ENCODE assay signal across 19 cellular contexts in genomic region chr15:43930556-43930955, GRCh38.
A peak's percentile ranks its signal among the peaks of the same experiment; 100 is the strongest.
DNase-seq lines count a peak whose midpoint lies in the region; ATAC-seq, FAIRE-seq and TF ChIP-seq lines count a peak whose summit lies in the region.
"Had no signal": no experiment of that assay in that cellular context is flagged by ENCODE, and none has a peak within 500 bp of the region (broad histone marks: within the 10 kb centered on the region; RNA-seq: fewer than 3 reads in every experiment).

No MANE protein-coding gene starts in this region.

- no peak overlapping the region for H3K4me3 ChIP-seq in HEK293 (ENCODE audit: low read depth, low read length)
- H3K4me3 ChIP-seq in right cardiac atrium (ENCODE audit: low read length): no peak overlapping the region
- H3K4me3 ChIP-seq in suprapubic skin: no peak overlapping the region
- H3K4me3 ChIP-seq in HepG2 (replicated peaks in 1 of 3; ENCODE audit: insufficient read depth in 1 of 3, low read depth in 2 of 3, low read length in 3 of 3): no peak overlapping the region
- H3K4me3 ChIP-seq: ascending aorta, smooth muscle cell had no signal

- no peak for TF ChIP-seq EP300 in suprapubic skin (IDR thresholded peaks at IDR 0.05)
- no peak for TF ChIP-seq EP300 in HepG2 (IDR thresholded peaks at IDR 0.05; ENCODE audit: low read depth in 2 of 2, low read length in 2 of 2)
- TF ChIP-seq EP300 in HepG2 (CRISPR knock-in tag; IDR thresholded peaks at IDR 0.05; ENCODE audit: borderline replicate concordance): no peak

- no peaks in the 10 kb centered on the region for H3K27me3 Mint-ChIP-seq in WTC11 (ENCODE audit: low read depth)

- TF ChIP-seq RAD21 in HepG2 (CRISPR knock-in tag; IDR thresholded peaks at IDR 0.05): no peak

- H3K9ac ChIP-seq in HepG2 (ENCODE audit: insufficient read depth, low read depth, low read length): no peak overlapping the region

- POLR2A ChIA-PET in HEK293 (lab: Yijun Ruan, JAX) (no interaction called here), WTC11 (lab: Charles Lee) (no interaction called here), HepG2 (lab: Yijun Ruan, JAX) (no interaction called here)

- no peak for DNase-seq in WTC11 (ENCODE audit: low spot score)
- DNase-seq in right cardiac atrium: no peak
- no peak for DNase-seq in suprapubic skin (ENCODE audit: low spot score in 2 of 2)
- no peak for DNase-seq in AML-193 (lab: John Stamatoyannopoulos, UW)
- DNase-seq in globus pallidus (ENCODE audit: low spot score): no peak
- no peak for DNase-seq in HepG2 (ENCODE audit: low spot score)
- DNase-seq: dermis blood vessel endothelial cell; GF-D8; islet precursor cell; NCI-H1694; posterior cingulate gyrus; stimulated activated naive CD4-positive, alpha-beta T cell had no signal

- H4K20me1 ChIP-seq in HepG2 (ENCODE audit: insufficient read depth, low read length): no peaks in the 10 kb centered on the region

- H3K4me1 Mint-ChIP-seq in WTC11: peaks cover 81% of the 10 kb centered on the region

- ATAC-seq in WTC11: no peak
- ATAC-seq in right cardiac atrium: peak; percentile 31 to 49
- no peak for ATAC-seq in HepG2

- no peaks in the 10 kb centered on the region for H3K36me3 ChIP-seq in HEK293 (ENCODE audit: control insufficient read depth in 2 of 2, insufficient read depth in 1 of 2, low read length in 2 of 2)
- no peaks in the 10 kb centered on the region for H3K36me3 ChIP-seq in suprapubic skin
- no peaks in the 10 kb centered on the region for H3K36me3 ChIP-seq in HepG2 (replicated peaks in 1 of 2; ENCODE audit: control insufficient read depth in 1 of 2, insufficient read depth in 2 of 2, low read length in 2 of 2)
- H3K36me3 ChIP-seq: ascending aorta, WERI-Rb-1 had no signal

- no peak for FAIRE-seq in HepG2 (lab: Jason Lieb, UNC)
- FAIRE-seq: GM19239, RCC 7860 had no signal

- H3K36me3 Mint-ChIP-seq in WTC11: no peaks in the 10 kb centered on the region

- no peak for TF ChIP-seq CTCF in C4-2B (conservative IDR thresholded peaks at IDR 0.05)
- TF ChIP-seq CTCF in HEK293 (tag by site-specific recombination; IDR thresholded peaks at IDR 0.05): no peak
- no peak for TF ChIP-seq CTCF in WTC11 (IDR thresholded peaks at IDR 0.05)
- TF ChIP-seq CTCF in suprapubic skin (IDR thresholded peaks at IDR 0.05): no peak
- no peak for TF ChIP-seq CTCF in HepG2 (CRISPR knock-in tag; IDR thresholded peaks at IDR 0.05)

- CTCF ChIA-PET in HEK293 (lab: Yijun Ruan, JAX): interaction anchor here (0.8 kb wide), 1 partner anchor 26 kb away, joined by 3 read pairs; no protein-coding TSS in a partner anchor
- CTCF ChIA-PET in WTC11 (lab: Charles Lee): interaction anchor here (0.8 to 5.4 kb wide), 6 partner anchors 9 to 313 kb away, joined by 3 to 84 read pairs (median 12); no protein-coding TSS in a partner anchor
- CTCF ChIA-PET in HepG2 (lab: Yijun Ruan, JAX; ENCODE audit: low intra/inter-chr PET ratio, low total read pairs): no interaction called here

- peaks cover 11% of the 10 kb centered on the region; the same call in 1 of the 2 replicates for H3K4me1 ChIP-seq in HEK293 (ENCODE audit: control insufficient read depth, insufficient read depth, low read length)
- no peaks in the 10 kb centered on the region for H3K4me1 ChIP-seq in right cardiac atrium (ENCODE audit: control insufficient read depth, insufficient read depth, low read length)
- H3K4me1 ChIP-seq in suprapubic skin: peaks cover 8% of the 10 kb centered on the region
- H3K4me1 ChIP-seq in HepG2 (ENCODE audit: insufficient read depth, low read length): no peaks in the 10 kb centered on the region
- H3K4me1 ChIP-seq: ascending aorta had no signal

- H3K9me3 ChIP-seq in HEK293 (ENCODE audit: control insufficient read depth, insufficient read depth, low read depth, low read length) (no peaks in the 10 kb centered on the region), right cardiac atrium (ENCODE audit: control insufficient read depth, low read length) (no peaks in the 10 kb centered on the region), suprapubic skin (no peaks in the 10 kb centered on the region), HepG2 (ENCODE audit: low read length) (no peaks in the 10 kb centered on the region)
- H3K9me3 ChIP-seq: ascending aorta had no signal

- H3K27ac ChIP-seq in C4-2B: peak overlapping the region; percentile 59
- peak overlapping the region; percentile 20; the same call in 1 of the 2 replicates for H3K27ac ChIP-seq in HEK293 (ENCODE audit: extremely low read depth, low read depth, low read length)
- no peak overlapping the region for H3K27ac ChIP-seq in right cardiac atrium (ENCODE audit: low read length)
- no peak overlapping the region for H3K27ac ChIP-seq in suprapubic skin
- H3K27ac ChIP-seq in HepG2 (ENCODE audit: extremely low read length, insufficient read depth, low read length): no peak overlapping the region
- H3K27ac ChIP-seq: ascending aorta had no signal

- 81% methylated on average over 5 of the region's 5 CpGs for WGBS in right cardiac atrium
- WGBS in suprapubic skin: 85% methylated on average over 5 of the region's 5 CpGs
- WGBS in HepG2 (ENCODE audit: low lambda C conversion rate): 71% methylated on average over 5 of the region's 5 CpGs

- no peak overlapping the region for H3K4me3 Mint-ChIP-seq in WTC11

- no peaks in the 10 kb centered on the region for H3K79me2 ChIP-seq in HepG2 (ENCODE audit: insufficient read depth, low read length)

- H3K27ac Mint-ChIP-seq in WTC11: peak overlapping the region; percentile 54

- intact Hi-C loops in right cardiac atrium (cut with DNase I): no loop called here
- intact Hi-C loops in HepG2 (cut with micrococcal nuclease; ENCODE audit: unreplicated experiment): no loop called here

- no peak for TF ChIP-seq POLR2A in suprapubic skin (IDR thresholded peaks at IDR 0.05)
- no peak for TF ChIP-seq POLR2A in HepG2 (IDR thresholded peaks at IDR 0.05; ENCODE audit: insufficient read depth in 1 of 2, low read depth in 2 of 2, low read length in 2 of 2)

- H3K27me3 ChIP-seq in right cardiac atrium (ENCODE audit: control insufficient read depth, insufficient read depth): no peaks in the 10 kb centered on the region
- no peaks in the 10 kb centered on the region for H3K27me3 ChIP-seq in suprapubic skin
- peaks cover 0 to 10% of the 10 kb centered on the region in 2 experiments; a peak in 2 of 5 replicates for H3K27me3 ChIP-seq in HepG2 (ENCODE audit: control insufficient read depth in 1 of 2, insufficient read depth in 2 of 2, low read length in 2 of 2)
- H3K27me3 ChIP-seq: ascending aorta had no signal

- no TSS peak for BruUV-seq in HepG2 (replicated peaks; lab: Mats Ljungman, UMichigan)

- in situ Hi-C loops in HepG2 (cut with HindIII; ENCODE audit: extremely low pct_ligation_motif_present, low pct_unique_long_range_greater_than_20kb): no loop called here

- H2AFZ ChIP-seq in HepG2 (ENCODE audit: low read length): no peak overlapping the region

- no peaks in the 10 kb centered on the region for H3K9me3 Mint-ChIP-seq in WTC11

- H3K4me2 ChIP-seq in HepG2 (ENCODE audit: low read depth, low read length): no peak overlapping the region
- H3K4me2 ChIP-seq: smooth muscle cell had no signal

TF ChIP-seq in HEK293, 187 proteins besides CTCF, POLR2A, EP300 and RAD21 (continues in another document):
- no peak for TF ChIP-seq ZNF157 (tag by site-specific recombination; IDR thresholded peaks at IDR 0.05)
- TF ChIP-seq GFI1B (tag by site-specific recombination; IDR thresholded peaks at IDR 0.05): no peak
- TF ChIP-seq ZNF366 (tag by site-specific recombination; conservative IDR thresholded peaks at IDR 0.05): no peak
- TF ChIP-seq ZNF777 (tag by site-specific recombination; IDR thresholded peaks at IDR 0.05; ENCODE audit: borderline replicate concordance): no peak
- TF ChIP-seq ZNF202 (tag by site-specific recombination; IDR thresholded peaks at IDR 0.05; ENCODE audit: borderline replicate concordance): no peak
- no peak for TF ChIP-seq ZNF350 (tag by site-specific recombination; IDR thresholded peaks at IDR 0.05)

TF ChIP-seq in WTC11, 78 proteins besides CTCF, POLR2A, EP300 and RAD21 (continues in another document):
- TF ChIP-seq ZNF671 (CRISPR knock-in tag; IDR thresholded peaks at IDR 0.05): no peak
- no peak for TF ChIP-seq FOXJ3 (CRISPR knock-in tag; IDR thresholded peaks at IDR 0.05; ENCODE audit: borderline replicate concordance)
- no peak for TF ChIP-seq SMAD3 (CRISPR knock-in tag; IDR thresholded peaks at IDR 0.05; ENCODE audit: borderline replicate concordance)
- TF ChIP-seq CREM (CRISPR knock-in tag; IDR thresholded peaks at IDR 0.05): no peak
- no peak for TF ChIP-seq MYBL2 (CRISPR knock-in tag; IDR thresholded peaks at IDR 0.05)
- no peak for TF ChIP-seq ZNF219 (CRISPR knock-in tag; IDR thresholded peaks at IDR 0.05; ENCODE audit: borderline replicate concordance)
- no peak for TF ChIP-seq ATF1 (CRISPR knock-in tag; IDR thresholded peaks at IDR 0.05)

TF ChIP-seq in HepG2, 621 proteins besides CTCF, POLR2A, EP300 and RAD21 (continues in another document):
- TF ChIP-seq ZNF367 (CRISPR knock-in tag; IDR thresholded peaks at IDR 0.05; ENCODE audit: borderline replicate concordance) (no peak), FOXK2 (IDR thresholded peaks at IDR 0.05) (no peak), ZNF343 (CRISPR knock-in tag; IDR thresholded peaks at IDR 0.05) (no peak), GMEB2 (CRISPR knock-in tag; IDR thresholded peaks at IDR 0.05; ENCODE audit: low read depth) (no peak), ZNF33A (CRISPR knock-in tag; IDR thresholded peaks at IDR 0.05; ENCODE audit: borderline replicate concordance) (no peak), NFE2L1 (CRISPR knock-in tag; IDR thresholded peaks at IDR 0.05; ENCODE audit: borderline replicate concordance) (no peak)

Comparison
In these comparisons a context has a peak if more than half of its experiments do, and no peak if none do; other contexts are left out.
1. H3K27ac ChIP-seq: peak in C4-2B (single experiment) and HEK293 (single experiment); none in right cardiac atrium (single experiment), suprapubic skin (single experiment) and HepG2 (single experiment).
2. ATAC-seq: peak in right cardiac atrium (2 of 2); none in WTC11 (single experiment) and HepG2 (single experiment).